Comparison of ENCODE assay signal across 33 cellular contexts in the genomic region with DNA sequence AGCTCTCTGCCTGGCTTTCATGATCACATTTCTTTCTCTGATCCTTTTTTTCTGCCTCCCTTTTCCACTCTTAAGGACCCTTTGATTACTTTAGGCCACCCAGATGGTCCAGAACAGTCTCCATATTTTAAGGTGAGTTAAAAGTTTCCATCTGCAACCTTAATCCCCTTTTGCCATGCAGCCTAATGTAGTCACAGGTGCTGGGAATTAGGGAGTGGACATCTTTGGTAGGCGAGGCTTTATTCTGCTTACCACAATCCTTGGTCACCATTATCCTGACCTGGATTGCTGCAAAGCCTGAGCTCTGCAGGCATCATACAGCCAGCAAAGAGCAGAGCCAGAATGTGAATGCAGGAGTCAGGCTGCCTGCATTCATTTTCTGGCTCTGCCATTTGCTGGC.
DNase-seq lines count a peak whose midpoint lies in the region.
"Had no signal": no experiment of that assay in that cellular context is flagged by ENCODE, and none has a peak within 500 bp of the region (broad histone marks: within the 10 kb centered on the region; RNA-seq: fewer than 3 reads in every experiment).

No MANE protein-coding gene starts in this region.

- POLR2A ChIA-PET in activated CD4-positive, alpha-beta T cell treated with anti-CD3 and anti-CD28 coated beads, Interleukin-2, amount 10 ng/mL, durations not matched to agents 7 days and 5 days (lab: Charles Lee) = no interaction called here

- no peaks in the 10 kb centered on the region for H3K36me3 ChIP-seq in SJCRH30
- H3K36me3 ChIP-seq: BE2C; BLaER1; BLaER1 treated with 17β-estradiol and CSF1 and Interleukin-3, amounts not matched to agents 10 nM and 100 nM had no signal

- H3K9me3 ChIP-seq in SJCRH30 (replicated peaks) = peaks cover 13% of the 10 kb centered on the region
- H3K9me3 ChIP-seq: BE2C, Caco-2 had no signal

- H3K27me3 ChIP-seq in SJCRH30 = no peaks in the 10 kb centered on the region
- H3K27me3 ChIP-seq: BE2C; BLaER1; BLaER1 treated with 17β-estradiol and CSF1 and Interleukin-3, amounts not matched to agents 10 nM and 100 nM had no signal

- CTCF ChIA-PET in activated CD4-positive, alpha-beta T cell treated with anti-CD3 and anti-CD28 coated beads, Interleukin-2, amount 10 ng/mL, durations not matched to agents 7 days and 5 days (lab: Charles Lee) = interaction anchor here (1.0 to 1.2 kb wide), 4 partner anchors 8 to 22 kb away, joined by 3 to 5 read pairs (median 4); no protein-coding TSS in a partner anchor

- intact Hi-C loops in head of caudate nucleus (cut with DNase I) = loop anchor here (10.0 kb wide), 1 partner anchor 127 kb away; a partner anchor contains a TSS

- peaks cover 32% of the 10 kb centered on the region for H3K36me3 Mint-ChIP-seq in activated CD4-positive, alpha-beta T cell treated with anti-CD3 and anti-CD28 coated beads, Interleukin-2, amount 10 ng/mL, durations not matched to agents 7 days and 5 days (ENCODE audit: low read depth)
- H3K36me3 Mint-ChIP-seq: CD8-positive, alpha-beta T cell had no signal

- H3K4me3 ChIP-seq in SJCRH30 = no peak overlapping the region
- H3K4me3 ChIP-seq: A549; BLaER1; BLaER1 treated with 17β-estradiol and CSF1 and Interleukin-3, amounts not matched to agents 10 nM and 100 nM had no signal

- H3K9me3 Mint-ChIP-seq in activated CD4-positive, alpha-beta T cell treated with anti-CD3 and anti-CD28 coated beads, Interleukin-2, amount 10 ng/mL, durations not matched to agents 7 days and 5 days = peaks cover 22% of the 10 kb centered on the region

- H3K4me1 ChIP-seq in SJCRH30 = peaks cover 21% of the 10 kb centered on the region
- H3K4me1 ChIP-seq: A549; BE2C; BLaER1; BLaER1 treated with 17β-estradiol and CSF1 and Interleukin-3, amounts not matched to agents 10 nM and 100 nM; Caco-2 had no signal

- no peak overlapping the region for H3K4me3 Mint-ChIP-seq in activated CD4-positive, alpha-beta T cell treated with anti-CD3 and anti-CD28 coated beads, Interleukin-2, amount 10 ng/mL, durations not matched to agents 7 days and 5 days
- H3K4me3 Mint-ChIP-seq: B cell; CD14-positive monocyte; CD4-positive, alpha-beta memory T cell; CD4-positive, alpha-beta T cell; CD4-positive, CD25-positive, alpha-beta regulatory T cell; CD8-positive, alpha-beta T cell had no signal

- no peaks in the 10 kb centered on the region for H3K27me3 Mint-ChIP-seq in activated CD4-positive, alpha-beta T cell treated with anti-CD3 and anti-CD28 coated beads, Interleukin-2, amount 10 ng/mL, durations not matched to agents 7 days and 5 days
- H3K27me3 Mint-ChIP-seq: CD4-positive, alpha-beta memory T cell; CD4-positive, alpha-beta T cell; CD8-positive, alpha-beta memory T cell had no signal

- H3K27ac Mint-ChIP-seq in activated CD4-positive, alpha-beta T cell treated with anti-CD3 and anti-CD28 coated beads, Interleukin-2, amount 10 ng/mL, durations not matched to agents 7 days and 5 days = peak overlapping the region; percentile 37
- H3K27ac Mint-ChIP-seq: B cell; CD14-positive monocyte; CD4-positive, alpha-beta T cell; CD4-positive, CD25-positive, alpha-beta regulatory T cell; CD8-positive, alpha-beta T cell had no signal

- peaks cover 58% of the 10 kb centered on the region for H3K4me1 Mint-ChIP-seq in activated CD4-positive, alpha-beta T cell treated with anti-CD3 and anti-CD28 coated beads, Interleukin-2, amount 10 ng/mL, durations not matched to agents 7 days and 5 days
- H3K4me1 Mint-ChIP-seq: B cell had no signal

- peak overlapping the region; percentile 45 for H3K27ac ChIP-seq in SJCRH30
- H3K27ac ChIP-seq: 22Rv1; A549; BLaER1; BLaER1 treated with 17β-estradiol and CSF1 and Interleukin-3, amounts not matched to agents 10 nM and 100 nM; C4-2B had no signal

- DNase-seq in NCI-H82 (lab: John Stamatoyannopoulos, UW) (peak; percentile 46), NCI-H82 treated with DMSO at 0.1 percent for 48 hours (lab: John Stamatoyannopoulos, UW; ENCODE audit: unreplicated experiment) (no peak), SJCRH30 (peak; percentile 50 to 78), head of caudate nucleus (no peak)
- DNase-seq in activated CD4-positive, alpha-beta T cell treated with anti-CD3 and anti-CD28 coated beads, Interleukin-2, amount 10 ng/mL, durations not matched to agents 7 days and 5 days = no peak
- no peak for DNase-seq in activated CD4-positive, alpha-beta T cell treated with anti-CD3 and anti-CD28 coated beads for 48 hours
- DNase-seq: 8988T; ACHN; AML-193; BE2C; C1 segment of cervical spinal cord; Caco-2; Calu3; CD4-positive, alpha-beta memory T cell; CD4-positive, alpha-beta T cell; CD4-positive, CD25-positive, alpha-beta regulatory T cell; CD8-positive, alpha-beta memory T cell; CD8-positive, alpha-beta T cell; COR-L47; DMS 273 treated with DMSO at 0.1 percent for 48 hours; DMS153; DMS53; DMS79; DMS79 treated with DMSO at 0.1 percent for 48 hours; DND-41; EL had no signal

Comparison
In these comparisons a context has a peak if more than half of its experiments do, and no peak if none do; other contexts are left out.
1. DNase-seq: peak in NCI-H82 (single experiment) and SJCRH30 (2 of 2); none in NCI-H82 treated with DMSO at 0.1 percent for 48 hours (single experiment), activated CD4-positive, alpha-beta T cell treated with anti-CD3 and anti-CD28 coated beads, Interleukin-2, amount 10 ng/mL, durations not matched to agents 7 days and 5 days (single experiment), activated CD4-positive, alpha-beta T cell treated with anti-CD3 and anti-CD28 coated beads for 48 hours (single experiment) and head of caudate nucleus (0 of 42).